Comparison of ENCODE assay signal across 8 cellular contexts in the genomic region with DNA sequence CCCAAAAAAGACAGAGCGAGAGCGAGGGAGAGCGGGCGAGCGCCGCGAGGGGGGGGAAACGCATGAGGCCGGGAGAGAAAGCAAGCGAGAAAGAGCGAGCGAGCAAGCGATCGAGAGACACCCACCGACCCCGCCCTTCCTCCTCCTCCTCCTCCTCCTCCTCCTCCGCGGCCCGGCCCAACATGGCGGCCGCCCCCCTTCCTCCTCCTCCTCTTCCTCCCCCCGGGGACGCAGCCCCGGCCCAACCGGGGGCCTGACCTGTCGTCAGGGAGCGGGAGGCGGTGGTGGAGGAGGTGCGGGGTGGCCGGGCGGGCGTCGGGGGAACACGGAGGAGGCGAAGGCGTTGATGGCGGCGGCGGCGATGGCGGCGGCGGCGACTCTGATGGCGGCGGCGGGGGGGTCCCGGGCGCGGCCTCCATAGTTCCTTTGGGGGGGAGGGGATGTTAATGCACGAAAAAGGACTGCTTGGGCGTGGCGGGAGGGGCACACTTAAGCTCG. TPM values are rescaled to one million over a fixed set of nuclear protein-coding genes. Genes with fewer than 3 reads are reported as not detected.
A peak's percentile ranks its signal among the peaks of the same experiment; 100 is the strongest.
DNase-seq lines count a peak whose midpoint lies in the region; ATAC-seq and TF ChIP-seq lines count a peak whose summit lies in the region.

No MANE protein-coding gene starts in this region.

- peak; percentile 37 to 87 (median 82) for DNase-seq in C1 segment of cervical spinal cord (lab: John Stamatoyannopoulos, UW)
- peak; percentile 89 for DNase-seq in LoVo (ENCODE audit: low spot score)
- DNase-seq in SK-N-DZ (ENCODE audit: low spot score) = peak; percentile 80
- peak; percentile 93 for DNase-seq in activated naive CD4-positive, alpha-beta T cell treated with anti-CD3 and anti-CD28 coated beads, Interleukin-2, amount 10 ng/mL, durations not matched to agents 7 days and 5 days
- DNase-seq in glomerular visceral epithelial cell (ENCODE audit: extremely low spot score) = peak; percentile 95
- DNase-seq in occipital lobe (lab: John Stamatoyannopoulos, UW) = peak; percentile 76
- DNase-seq in suprapubic skin (ENCODE audit: low spot score in 2 of 2) = peak; percentile 92 to 94

- no peaks in the 10 kb centered on the region for H3K36me3 ChIP-seq in suprapubic skin

- H3K4me1 ChIP-seq in suprapubic skin = peaks cover 39% of the 10 kb centered on the region

- H3K9me3 Mint-ChIP-seq in activated naive CD4-positive, alpha-beta T cell treated with anti-CD3 and anti-CD28 coated beads, Interleukin-2, amount 10 ng/mL, durations not matched to agents 7 days and 5 days = no peaks in the 10 kb centered on the region

- peaks cover 41% of the 10 kb centered on the region for H3K36me3 Mint-ChIP-seq in activated naive CD4-positive, alpha-beta T cell treated with anti-CD3 and anti-CD28 coated beads, Interleukin-2, amount 10 ng/mL, durations not matched to agents 7 days and 5 days

- no peak for TF ChIP-seq CTCF in suprapubic skin (IDR thresholded peaks at IDR 0.05)

- under 1% methylated on average over 34 of the region's 54 CpGs for WGBS in suprapubic skin

- H3K4me3 Mint-ChIP-seq in activated naive CD4-positive, alpha-beta T cell treated with anti-CD3 and anti-CD28 coated beads, Interleukin-2, amount 10 ng/mL, durations not matched to agents 7 days and 5 days = peak overlapping the region; percentile 94

- peak overlapping the region; percentile 97 for H3K4me3 ChIP-seq in suprapubic skin

- no peaks in the 10 kb centered on the region for H3K9me3 ChIP-seq in suprapubic skin

- H3K27ac Mint-ChIP-seq in activated naive CD4-positive, alpha-beta T cell treated with anti-CD3 and anti-CD28 coated beads, Interleukin-2, amount 10 ng/mL, durations not matched to agents 7 days and 5 days = peak overlapping the region; percentile 100

- peak in 1 of 2 donors; percentile 76 for TF ChIP-seq POLR2A in suprapubic skin (IDR thresholded peaks at IDR 0.05)

- CTCF ChIA-PET in activated naive CD4-positive, alpha-beta T cell treated with anti-CD3 and anti-CD28 coated beads, Interleukin-2, amount 10 ng/mL, durations not matched to agents 7 days and 5 days (lab: Charles Lee) = no interaction called here

- H3K27me3 Mint-ChIP-seq in activated naive CD4-positive, alpha-beta T cell treated with anti-CD3 and anti-CD28 coated beads, Interleukin-2, amount 10 ng/mL, durations not matched to agents 7 days and 5 days = no peaks in the 10 kb centered on the region

- ATAC-seq in GM21423 (IDR thresholded peaks at IDR 0.05; ENCODE audit: unreplicated experiment) = peak; percentile 16

- no peak for TF ChIP-seq EP300 in suprapubic skin (IDR thresholded peaks at IDR 0.05)

- H3K4me1 Mint-ChIP-seq in activated naive CD4-positive, alpha-beta T cell treated with anti-CD3 and anti-CD28 coated beads, Interleukin-2, amount 10 ng/mL, durations not matched to agents 7 days and 5 days = peaks cover 43% of the 10 kb centered on the region

- H3K27me3 ChIP-seq in suprapubic skin = no peaks in the 10 kb centered on the region

- H3K27ac ChIP-seq in suprapubic skin = peak overlapping the region; percentile 99

RNA-seq across cellular contexts. Expression of a gene that starts 1.4 kb away (rescaled TPM):
- polyA plus RNA-seq in SK-N-DZ (2014; cell fraction: cytosol; rRNA removed) = 6.1 and 9.0 TPM in 2 replicates
- polyA plus RNA-seq in SK-N-DZ (2014; cell fraction: nucleus; rRNA removed) = 6.8 and 11.8 TPM in 2 replicates
- total RNA-seq in occipital lobe (11.2 TPM), suprapubic skin (10 to 100 TPM; 24.2 to 42.8 (median 31.7) TPM)

RNA-seq across cellular contexts. Expression of a gene that starts 18.4 kb away (rescaled TPM):
- 168 and 204 TPM in 2 replicates for polyA plus RNA-seq in SK-N-DZ (2014; cell fraction: cytosol; rRNA removed)
- 60.9 and 65.5 TPM in 2 replicates for polyA plus RNA-seq in SK-N-DZ (2014; cell fraction: nucleus; rRNA removed)
- total RNA-seq in occipital lobe = 76.3 TPM
- total RNA-seq in suprapubic skin = 10 to 100 TPM; 22.4 to 51.9 (median 44.7) TPM

Comparison
In these comparisons a context has a peak if more than half of its experiments do, and no peak if none do; other contexts are left out.
1. Peak in every context shown above with its lines: DNase-seq, ATAC-seq, H3K4me3 ChIP-seq and H3K27ac ChIP-seq.